23 cellular contexts compared by ENCODE assay signal in genomic region chr7:2726316-2727018, GRCh38. TPM values are rescaled to one million over a fixed set of nuclear protein-coding genes. Genes with fewer than 3 reads are reported as not detected.
DNase-seq lines count a peak whose midpoint lies in the region; ATAC-seq and TF ChIP-seq lines count a peak whose summit lies in the region.
"Had no signal": no experiment of that assay in that cellular context is flagged by ENCODE, and none has a peak within 500 bp of the region (broad histone marks: within the 10 kb centered on the region; RNA-seq: fewer than 3 reads in every experiment).

No MANE protein-coding gene starts in this region.

- TF ChIP-seq POLR2A in sigmoid colon (IDR thresholded peaks at IDR 0.05) = no peak

- H3K27ac ChIP-seq in DND-41 (ENCODE audit: low read length) (peak overlapping the region; percentile 40; the same call in 1 of the 2 replicates), left ventricle myocardium inferior (replicated peaks) (no peak overlapping the region), sigmoid colon (no peak overlapping the region)
- H3K27ac ChIP-seq: KMS-11, left lung, RWPE1, upper lobe of left lung had no signal

- H3K9ac ChIP-seq in DND-41 (ENCODE audit: low read depth, low read length) = no peak overlapping the region
- H3K9ac ChIP-seq: KMS-11 had no signal

- H3K27me3 Mint-ChIP-seq in activated CD8-positive, alpha-beta memory T cell treated with anti-CD3 and anti-CD28 coated beads, Interleukin-2, amount 10 ng/mL, durations not matched to agents 7 days and 5 days = no peaks in the 10 kb centered on the region
- H3K27me3 Mint-ChIP-seq: B cell, progenitor cell of endocrine pancreas had no signal

- no peaks in the 10 kb centered on the region for H3K9me3 Mint-ChIP-seq in activated CD8-positive, alpha-beta memory T cell treated with anti-CD3 and anti-CD28 coated beads, Interleukin-2, amount 10 ng/mL, durations not matched to agents 7 days and 5 days (ENCODE audit: low read depth)
- H3K9me3 Mint-ChIP-seq: nephron progenitor cell had no signal

- TF ChIP-seq EP300 in sigmoid colon (IDR thresholded peaks at IDR 0.05) = no peak

- no peaks in the 10 kb centered on the region for H3K36me3 Mint-ChIP-seq in activated CD8-positive, alpha-beta memory T cell treated with anti-CD3 and anti-CD28 coated beads, Interleukin-2, amount 10 ng/mL, durations not matched to agents 7 days and 5 days

- peak; percentile 44 for DNase-seq in activated CD8-positive, alpha-beta memory T cell treated with anti-CD3 and anti-CD28 coated beads for 24 hours
- no peak for DNase-seq in activated CD8-positive, alpha-beta memory T cell treated with anti-CD3 and anti-CD28 coated beads, Interleukin-2, amount 10 ng/mL, durations not matched to agents 7 days and 5 days
- DNase-seq in DND-41 (no peak), left ventricle myocardium inferior (peak; percentile 1), sigmoid colon (peak; percentile 59), SW480 (ENCODE audit: low spot score) (no peak)
- DNase-seq: caudate nucleus; dermis blood vessel endothelial cell; NCI-H1694; NCI-H2171 treated with DMSO at 0.1 percent for 48 hours; NCI-H526; nephron progenitor cell; stimulated activated CD4-positive, alpha-beta T cell treated with anti-CD3 and anti-CD28 coated beads, Interleukin-4, amount 100 ng/mL, for 4 hours had no signal

- WGBS in sigmoid colon, 2 donors = 90 to 91% methylated on average over 18 of the region's 18 CpGs

- TF ChIP-seq CTCF in DND-41 (IDR thresholded peaks at IDR 0.05; ENCODE audit: borderline replicate concordance, extremely low read depth, low read length, poor library complexity, severe bottlenecking) (no peak), left ventricle myocardium inferior (IDR thresholded peaks at IDR 0.05; ENCODE audit: borderline replicate concordance) (no peak), sigmoid colon (IDR thresholded peaks at IDR 0.05) (no peak)

- no peaks in the 10 kb centered on the region for H4K20me1 ChIP-seq in DND-41 (ENCODE audit: insufficient read depth, low read length)

- H3K27me3 ChIP-seq in DND-41 (ENCODE audit: insufficient read depth, low read length, poor library complexity) (no peaks in the 10 kb centered on the region), left ventricle myocardium inferior (ENCODE audit: low read depth) (no peaks in the 10 kb centered on the region), sigmoid colon (no peaks in the 10 kb centered on the region)
- H3K27me3 ChIP-seq: left lung, upper lobe of left lung had no signal

- H3K4me1 Mint-ChIP-seq in activated CD8-positive, alpha-beta memory T cell treated with anti-CD3 and anti-CD28 coated beads, Interleukin-2, amount 10 ng/mL, durations not matched to agents 7 days and 5 days = peaks cover 9% of the 10 kb centered on the region

- no peak overlapping the region for H3K27ac Mint-ChIP-seq in activated CD8-positive, alpha-beta memory T cell treated with anti-CD3 and anti-CD28 coated beads, Interleukin-2, amount 10 ng/mL, durations not matched to agents 7 days and 5 days
- H3K27ac Mint-ChIP-seq: B cell, progenitor cell of endocrine pancreas had no signal

- peaks cover 12% of the 10 kb centered on the region for H3K4me1 ChIP-seq in DND-41 (ENCODE audit: insufficient read depth, low read length)
- H3K4me1 ChIP-seq in left ventricle myocardium inferior = peaks cover 19% of the 10 kb centered on the region
- H3K4me1 ChIP-seq in sigmoid colon = peaks cover 0 to 32% (median 28%) of the 10 kb centered on the region in 4 donors

- CTCF ChIA-PET in activated CD8-positive, alpha-beta memory T cell treated with anti-CD3 and anti-CD28 coated beads, Interleukin-2, amount 10 ng/mL, durations not matched to agents 7 days and 5 days (lab: Charles Lee) = interaction anchor here (1.5 kb wide), 1 partner anchor 17 kb away, joined by 5 read pairs; no protein-coding TSS in a partner anchor

- peaks cover 42% of the 10 kb centered on the region for H3K36me3 ChIP-seq in DND-41 (ENCODE audit: insufficient read depth, low read length)
- peaks cover 70% of the 10 kb centered on the region for H3K36me3 ChIP-seq in left ventricle myocardium inferior
- H3K36me3 ChIP-seq in sigmoid colon = peaks cover 0 to 31% (median 5%) of the 10 kb centered on the region in 4 donors

- no peak overlapping the region for H3K4me3 ChIP-seq in DND-41 (ENCODE audit: low read depth in 1 of 2, low read length in 2 of 2)
- H3K4me3 ChIP-seq in left ventricle myocardium inferior = no peak overlapping the region
- H3K4me3 ChIP-seq in sigmoid colon = no peak overlapping the region
- H3K4me3 ChIP-seq: left lung, upper lobe of left lung had no signal

- no peak overlapping the region for H3K4me2 ChIP-seq in DND-41 (ENCODE audit: insufficient read depth, low read length)
- H3K4me2 ChIP-seq: KMS-11 had no signal

- no peak for ATAC-seq in activated CD8-positive, alpha-beta memory T cell treated with anti-CD3 and anti-CD28 coated beads, Interleukin-2, amount 10 ng/mL, durations not matched to agents 7 days and 5 days
- ATAC-seq in DND-41 (ENCODE audit: insufficient read depth, low read depth) (no peak), HG03025 (IDR thresholded peaks at IDR 0.05; ENCODE audit: low FRiP score, unreplicated experiment) (no peak), GM18868 (IDR thresholded peaks at IDR 0.05; ENCODE audit: unreplicated experiment) (no peak)
- ATAC-seq: left lung had no signal

- no peak overlapping the region for H2AFZ ChIP-seq in DND-41 (ENCODE audit: low read depth, low read length)

- no peaks in the 10 kb centered on the region for H3K9me3 ChIP-seq in DND-41 (ENCODE audit: insufficient read depth, low read length, severe bottlenecking)
- H3K9me3 ChIP-seq in left ventricle myocardium inferior (replicated peaks) = no peaks in the 10 kb centered on the region
- H3K9me3 ChIP-seq in sigmoid colon = no peaks in the 10 kb centered on the region
- H3K9me3 ChIP-seq: Caco-2, left lung, upper lobe of left lung had no signal

- no peak overlapping the region for H3K4me3 Mint-ChIP-seq in activated CD8-positive, alpha-beta memory T cell treated with anti-CD3 and anti-CD28 coated beads, Interleukin-2, amount 10 ng/mL, durations not matched to agents 7 days and 5 days
- H3K4me3 Mint-ChIP-seq: B cell, nephron progenitor cell had no signal

- no peaks in the 10 kb centered on the region for H3K79me2 ChIP-seq in DND-41 (ENCODE audit: insufficient read depth, low read length)

- intact Hi-C loops in left ventricle myocardium inferior (cut with micrococcal nuclease) (no loop called here), sigmoid colon (cut with DNase I) (loop anchor here (5.0 kb wide), 1 partner anchor 36 kb away; no protein-coding TSS in a partner anchor)

RNA-seq across cellular contexts. Expression of gene AMZ1, which starts 38.5 kb away (rescaled TPM):
- total RNA-seq in activated CD8-positive, alpha-beta memory T cell treated with anti-CD3 and anti-CD28 coated beads, Interleukin-2, amount 10 ng/mL, durations not matched to agents 7 days and 5 days = under 1 TPM; 0.29 to 0.40 TPM
- total RNA-seq in left ventricle myocardium inferior (0.11 TPM), sigmoid colon (1 to 10 TPM in 1 of 4 donors, under 1 TPM in 1, not detected in 2; 0.41 to 1.4 TPM)
- polyA plus RNA-seq in sigmoid colon = under 1 TPM in 2 of 3 donors, not detected in 1; under 0.01 to 0.16 TPM
- total RNA-seq: endothelial cell of umbilical vein had no signal
- polyA plus RNA-seq: endothelial cell of umbilical vein had no signal

Comparison
In these comparisons a context has a peak if more than half of its experiments do, and no peak if none do; other contexts are left out.
1. DNase-seq: peak in activated CD8-positive, alpha-beta memory T cell treated with anti-CD3 and anti-CD28 coated beads for 24 hours (single experiment), left ventricle myocardium inferior (single experiment) and sigmoid colon (single experiment); none in activated CD8-positive, alpha-beta memory T cell treated with anti-CD3 and anti-CD28 coated beads, Interleukin-2, amount 10 ng/mL, durations not matched to agents 7 days and 5 days (single experiment), DND-41 (single experiment) and SW480 (single experiment).